Comparison of ENCODE assay signal across 2 cellular contexts in the genomic region with DNA sequence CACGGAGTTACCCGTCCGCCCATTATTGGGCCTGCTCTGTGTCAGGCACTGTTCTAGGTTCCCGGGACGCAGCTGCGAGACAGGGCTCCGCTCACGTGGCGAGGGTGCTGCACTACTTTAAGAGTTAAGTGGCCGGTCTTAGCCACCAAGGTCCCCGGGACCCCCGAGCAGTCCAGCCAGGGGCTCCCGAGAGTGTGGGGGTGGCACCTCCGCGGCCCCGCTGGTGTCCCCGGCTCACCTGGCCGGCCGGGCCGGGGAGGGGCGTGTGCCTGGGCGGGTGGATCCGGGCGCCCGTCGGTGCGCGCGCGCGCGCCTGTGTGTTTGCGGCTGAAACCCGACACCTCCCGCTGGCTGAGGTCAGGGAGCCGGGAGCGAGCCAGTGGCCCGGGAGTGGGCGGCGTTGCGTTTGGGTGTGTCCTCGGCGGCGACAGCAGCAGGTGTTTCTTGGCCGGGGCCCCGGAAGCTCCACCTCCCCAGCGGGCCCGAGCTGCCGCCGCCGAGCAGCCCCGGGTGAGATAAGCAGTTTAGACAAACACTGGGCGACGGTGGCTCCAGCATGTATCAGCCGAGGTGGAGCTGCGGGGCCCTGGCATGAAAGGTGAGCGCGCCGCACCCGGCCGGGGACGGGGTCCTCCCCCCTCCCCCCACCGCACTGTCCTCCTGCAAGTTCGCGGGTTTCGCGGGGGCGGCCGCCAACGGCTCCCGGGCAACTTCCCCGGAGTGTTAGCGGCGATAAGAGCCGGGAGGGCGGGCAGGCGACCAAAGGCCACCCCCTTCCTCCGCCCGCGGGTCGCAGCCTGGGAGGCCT.
TF ChIP-seq lines count a peak whose summit lies in the region.

Gene GSE1 (plus strand): TSS at position 522 of the 808 bp plus-strand sequence. CDS start 70 bp downstream, at position 592.

TF ChIP-seq in HEK293, 187 proteins besides CTCF, POLR2A, EP300 and RAD21 (continued from another document and continues in another):
- TF ChIP-seq ZNF26 (tag by site-specific recombination; IDR thresholded peaks at IDR 0.05) = no peak
- TF ChIP-seq ZNF544 (tag by site-specific recombination; IDR thresholded peaks at IDR 0.05) = no peak
- TF ChIP-seq ZNF776 (tag by site-specific recombination; IDR thresholded peaks at IDR 0.05; ENCODE audit: borderline replicate concordance) = no peak
- no peak for TF ChIP-seq ZNF654 (tag by site-specific recombination; IDR thresholded peaks at IDR 0.05; ENCODE audit: low read depth)
- no peak for TF ChIP-seq ZNF473 (tag by site-specific recombination; IDR thresholded peaks at IDR 0.05)
- TF ChIP-seq WT1 (tag by site-specific recombination; IDR thresholded peaks at IDR 0.05) = peak; percentile 59
- TF ChIP-seq, protein P1, sequence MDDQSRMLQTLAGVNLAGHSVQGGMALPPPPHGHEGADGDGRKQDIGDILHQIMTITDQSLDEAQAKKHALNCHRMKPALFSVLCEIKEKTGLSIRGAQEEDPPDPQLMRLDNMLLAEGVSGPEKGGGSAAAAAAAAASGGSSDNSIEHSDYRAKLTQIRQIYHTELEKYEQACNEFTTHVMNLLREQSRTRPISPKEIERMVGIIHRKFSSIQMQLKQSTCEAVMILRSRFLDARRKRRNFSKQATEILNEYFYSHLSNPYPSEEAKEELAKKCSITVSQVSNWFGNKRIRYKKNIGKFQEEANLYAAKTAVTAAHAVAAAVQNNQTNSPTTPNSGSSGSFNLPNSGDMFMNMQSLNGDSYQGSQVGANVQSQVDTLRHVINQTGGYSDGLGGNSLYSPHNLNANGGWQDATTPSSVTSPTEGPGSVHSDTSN (CRISPR knock-in tag; IDR thresholded peaks at IDR 0.05) = no peak
- TF ChIP-seq KLF7 (tag by site-specific recombination; IDR thresholded peaks at IDR 0.05; ENCODE audit: borderline replicate concordance) = peak; percentile 93
- peak; percentile 90 for TF ChIP-seq ZNF341 (tag by site-specific recombination; IDR thresholded peaks at IDR 0.05; ENCODE audit: low read depth)
- TF ChIP-seq SP7 (tag by site-specific recombination; IDR thresholded peaks at IDR 0.05) = peak; percentile 87
- no peak for TF ChIP-seq ZNF510 (tag by site-specific recombination; IDR thresholded peaks at IDR 0.05; ENCODE audit: insufficient replicate concordance)
- TF ChIP-seq ZXDB (tag by site-specific recombination; IDR thresholded peaks at IDR 0.05) = peak; percentile 75
- TF ChIP-seq, protein P2, sequence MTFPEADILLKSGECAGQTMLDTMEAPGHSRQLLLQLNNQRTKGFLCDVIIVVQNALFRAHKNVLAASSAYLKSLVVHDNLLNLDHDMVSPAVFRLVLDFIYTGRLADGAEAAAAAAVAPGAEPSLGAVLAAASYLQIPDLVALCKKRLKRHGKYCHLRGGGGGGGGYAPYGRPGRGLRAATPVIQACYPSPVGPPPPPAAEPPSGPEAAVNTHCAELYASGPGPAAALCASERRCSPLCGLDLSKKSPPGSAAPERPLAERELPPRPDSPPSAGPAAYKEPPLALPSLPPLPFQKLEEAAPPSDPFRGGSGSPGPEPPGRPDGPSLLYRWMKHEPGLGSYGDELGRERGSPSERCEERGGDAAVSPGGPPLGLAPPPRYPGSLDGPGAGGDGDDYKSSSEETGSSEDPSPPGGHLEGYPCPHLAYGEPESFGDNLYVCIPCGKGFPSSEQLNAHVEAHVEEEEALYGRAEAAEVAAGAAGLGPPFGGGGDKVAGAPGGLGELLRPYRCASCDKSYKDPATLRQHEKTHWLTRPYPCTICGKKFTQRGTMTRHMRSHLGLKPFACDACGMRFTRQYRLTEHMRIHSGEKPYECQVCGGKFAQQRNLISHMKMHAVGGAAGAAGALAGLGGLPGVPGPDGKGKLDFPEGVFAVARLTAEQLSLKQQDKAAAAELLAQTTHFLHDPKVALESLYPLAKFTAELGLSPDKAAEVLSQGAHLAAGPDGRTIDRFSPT (tag by site-specific recombination; IDR thresholded peaks at IDR 0.05) = peak; percentile 71
- no peak for TF ChIP-seq ZNF292 (tag by site-specific recombination; IDR thresholded peaks at IDR 0.05; ENCODE audit: borderline replicate concordance, low read depth)
- TF ChIP-seq ZNF785 (tag by site-specific recombination; IDR thresholded peaks at IDR 0.05) = 0 out of 2 replicates have a peak, but pooled peaks have one; percentile 51
- TF ChIP-seq ZNF585B (tag by site-specific recombination; IDR thresholded peaks at IDR 0.05) = no peak
- no peak for TF ChIP-seq GLI4 (tag by site-specific recombination; IDR thresholded peaks at IDR 0.05)
- TF ChIP-seq, protein P3, sequence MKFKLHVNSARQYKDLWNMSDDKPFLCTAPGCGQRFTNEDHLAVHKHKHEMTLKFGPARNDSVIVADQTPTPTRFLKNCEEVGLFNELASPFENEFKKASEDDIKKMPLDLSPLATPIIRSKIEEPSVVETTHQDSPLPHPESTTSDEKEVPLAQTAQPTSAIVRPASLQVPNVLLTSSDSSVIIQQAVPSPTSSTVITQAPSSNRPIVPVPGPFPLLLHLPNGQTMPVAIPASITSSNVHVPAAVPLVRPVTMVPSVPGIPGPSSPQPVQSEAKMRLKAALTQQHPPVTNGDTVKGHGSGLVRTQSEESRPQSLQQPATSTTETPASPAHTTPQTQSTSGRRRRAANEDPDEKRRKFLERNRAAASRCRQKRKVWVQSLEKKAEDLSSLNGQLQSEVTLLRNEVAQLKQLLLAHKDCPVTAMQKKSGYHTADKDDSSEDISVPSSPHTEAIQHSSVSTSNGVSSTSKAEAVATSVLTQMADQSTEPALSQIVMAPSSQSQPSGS (tag by site-specific recombination; IDR thresholded peaks at IDR 0.05; ENCODE audit: low read depth) = no peak
- no peak; the same call in 1 of the 2 replicates for TF ChIP-seq ZNF76 (tag by site-specific recombination; IDR thresholded peaks at IDR 0.05; ENCODE audit: borderline replicate concordance, low read depth)
- TF ChIP-seq ZNF530 (tag by site-specific recombination; IDR thresholded peaks at IDR 0.05; ENCODE audit: low read depth) = no peak
- no peak for TF ChIP-seq ZNF624 (tag by site-specific recombination; IDR thresholded peaks at IDR 0.05)
- TF ChIP-seq, protein P4, sequence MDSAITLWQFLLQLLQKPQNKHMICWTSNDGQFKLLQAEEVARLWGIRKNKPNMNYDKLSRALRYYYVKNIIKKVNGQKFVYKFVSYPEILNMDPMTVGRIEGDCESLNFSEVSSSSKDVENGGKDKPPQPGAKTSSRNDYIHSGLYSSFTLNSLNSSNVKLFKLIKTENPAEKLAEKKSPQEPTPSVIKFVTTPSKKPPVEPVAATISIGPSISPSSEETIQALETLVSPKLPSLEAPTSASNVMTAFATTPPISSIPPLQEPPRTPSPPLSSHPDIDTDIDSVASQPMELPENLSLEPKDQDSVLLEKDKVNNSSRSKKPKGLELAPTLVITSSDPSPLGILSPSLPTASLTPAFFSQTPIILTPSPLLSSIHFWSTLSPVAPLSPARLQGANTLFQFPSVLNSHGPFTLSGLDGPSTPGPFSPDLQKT (IDR thresholded peaks at IDR 0.05; ENCODE audit: borderline replicate concordance, low read depth, low read length) = no peak
- no peak for TF ChIP-seq ZNF266 (tag by site-specific recombination; IDR thresholded peaks at IDR 0.05; ENCODE audit: low read depth)

TF ChIP-seq in SK-N-SH, 30 proteins besides CTCF, POLR2A, EP300 and RAD21 (continued from another document):
- TF ChIP-seq, protein P5, sequence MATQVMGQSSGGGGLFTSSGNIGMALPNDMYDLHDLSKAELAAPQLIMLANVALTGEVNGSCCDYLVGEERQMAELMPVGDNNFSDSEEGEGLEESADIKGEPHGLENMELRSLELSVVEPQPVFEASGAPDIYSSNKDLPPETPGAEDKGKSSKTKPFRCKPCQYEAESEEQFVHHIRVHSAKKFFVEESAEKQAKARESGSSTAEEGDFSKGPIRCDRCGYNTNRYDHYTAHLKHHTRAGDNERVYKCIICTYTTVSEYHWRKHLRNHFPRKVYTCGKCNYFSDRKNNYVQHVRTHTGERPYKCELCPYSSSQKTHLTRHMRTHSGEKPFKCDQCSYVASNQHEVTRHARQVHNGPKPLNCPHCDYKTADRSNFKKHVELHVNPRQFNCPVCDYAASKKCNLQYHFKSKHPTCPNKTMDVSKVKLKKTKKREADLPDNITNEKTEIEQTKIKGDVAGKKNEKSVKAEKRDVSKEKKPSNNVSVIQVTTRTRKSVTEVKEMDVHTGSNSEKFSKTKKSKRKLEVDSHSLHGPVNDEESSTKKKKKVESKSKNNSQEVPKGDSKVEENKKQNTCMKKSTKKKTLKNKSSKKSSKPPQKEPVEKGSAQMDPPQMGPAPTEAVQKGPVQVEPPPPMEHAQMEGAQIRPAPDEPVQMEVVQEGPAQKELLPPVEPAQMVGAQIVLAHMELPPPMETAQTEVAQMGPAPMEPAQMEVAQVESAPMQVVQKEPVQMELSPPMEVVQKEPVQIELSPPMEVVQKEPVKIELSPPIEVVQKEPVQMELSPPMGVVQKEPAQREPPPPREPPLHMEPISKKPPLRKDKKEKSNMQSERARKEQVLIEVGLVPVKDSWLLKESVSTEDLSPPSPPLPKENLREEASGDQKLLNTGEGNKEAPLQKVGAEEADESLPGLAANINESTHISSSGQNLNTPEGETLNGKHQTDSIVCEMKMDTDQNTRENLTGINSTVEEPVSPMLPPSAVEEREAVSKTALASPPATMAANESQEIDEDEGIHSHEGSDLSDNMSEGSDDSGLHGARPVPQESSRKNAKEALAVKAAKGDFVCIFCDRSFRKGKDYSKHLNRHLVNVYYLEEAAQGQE (IDR thresholded peaks at IDR 0.05; ENCODE audit: low read depth, low read length) = no peak
- TF ChIP-seq TEAD4 (IDR thresholded peaks at IDR 0.05; ENCODE audit: borderline replicate concordance, insufficient read depth) = 0 out of 2 replicates have a peak, but pooled peaks have one; percentile 5
